In genomic region chr7:12130664-12131063, GRCh38 we compare ENCODE assay signal across 15 cellular contexts.
DNase-seq lines count a peak whose midpoint lies in the region; ATAC-seq and TF ChIP-seq lines count a peak whose summit lies in the region.
"Had no signal": no experiment of that assay in that cellular context is flagged by ENCODE, and none has a peak within 500 bp of the region (broad histone marks: within the 10 kb centered on the region; RNA-seq: fewer than 3 reads in every experiment).

No MANE protein-coding gene starts in this region.

- TF ChIP-seq EP300 in transverse colon (IDR thresholded peaks at IDR 0.05; ENCODE audit: low read depth), result no peak

- H3K9me3 Mint-ChIP-seq in activated naive CD8-positive, alpha-beta T cell treated with anti-CD3 and anti-CD28 coated beads, Interleukin-2, amount 10 ng/mL, durations not matched to agents 7 days and 5 days, result peaks cover 11% of the 10 kb centered on the region
- H3K9me3 Mint-ChIP-seq in activated naive CD8-positive, alpha-beta T cell treated with anti-CD3 and anti-CD28 coated beads, Interleukin-2, amount 50 U/mL, for 24 hours, result peaks cover 9% of the 10 kb centered on the region
- H3K9me3 Mint-ChIP-seq: effector memory CD8-positive, alpha-beta T cell had no signal

- no peaks in the 10 kb centered on the region for H3K27me3 Mint-ChIP-seq in activated naive CD8-positive, alpha-beta T cell treated with anti-CD3 and anti-CD28 coated beads, Interleukin-2, amount 10 ng/mL, durations not matched to agents 7 days and 5 days
- no peaks in the 10 kb centered on the region for H3K27me3 Mint-ChIP-seq in activated naive CD8-positive, alpha-beta T cell treated with anti-CD3 and anti-CD28 coated beads, Interleukin-2, amount 50 U/mL, for 24 hours
- H3K27me3 Mint-ChIP-seq: activated CD4-positive, alpha-beta memory T cell treated with anti-CD3 and anti-CD28 coated beads, Interleukin-2, amount 10 ng/mL, durations not matched to agents 7 days and 5 days had no signal

- intact Hi-C loops in colonic mucosa (cut with DNase I) (no loop called here), transverse colon (cut with DNase I; ENCODE audit: low total_unique reads) (no loop called here)

- ATAC-seq in activated naive CD8-positive, alpha-beta T cell treated with anti-CD3 and anti-CD28 coated beads, Interleukin-2, amount 10 ng/mL, durations not matched to agents 7 days and 5 days (ENCODE audit: low read depth), result peak; percentile 14
- no peak for ATAC-seq in activated naive CD8-positive, alpha-beta T cell treated with anti-CD3 and anti-CD28 coated beads, Interleukin-2, amount 50 U/mL, for 24 hours
- no peak for ATAC-seq in HG02840 (IDR thresholded peaks at IDR 0.05; ENCODE audit: low FRiP score, unreplicated experiment)
- ATAC-seq in GM21737 (IDR thresholded peaks at IDR 0.05; ENCODE audit: unreplicated experiment), result no peak
- ATAC-seq: stimulated activated naive CD8-positive, alpha-beta T cell treated with anti-CD3 and anti-CD28 coated beads, Interleukin-15, Interleukin-2, amounts not matched to agents 100 U/mL and 50 U/mL, for 24 hours had no signal

- TF ChIP-seq POLR2A in transverse colon (IDR thresholded peaks at IDR 0.05), result no peak

- no peak overlapping the region for H3K9ac ChIP-seq in colonic mucosa (ENCODE audit: low read depth in 2 of 2, low read length in 2 of 2)

- H3K36me3 ChIP-seq in colonic mucosa (no peaks in the 10 kb centered on the region), transverse colon (no peaks in the 10 kb centered on the region)
- H3K36me3 ChIP-seq: uterus had no signal

- peaks cover 5% of the 10 kb centered on the region for H3K36me3 Mint-ChIP-seq in activated naive CD8-positive, alpha-beta T cell treated with anti-CD3 and anti-CD28 coated beads, Interleukin-2, amount 10 ng/mL, durations not matched to agents 7 days and 5 days
- H3K36me3 Mint-ChIP-seq in activated naive CD8-positive, alpha-beta T cell treated with anti-CD3 and anti-CD28 coated beads, Interleukin-2, amount 50 U/mL, for 24 hours (ENCODE audit: low read depth), result no peaks in the 10 kb centered on the region

- DNase-seq in activated naive CD8-positive, alpha-beta T cell treated with anti-CD3 and anti-CD28 coated beads, Interleukin-2, amount 10 ng/mL, durations not matched to agents 7 days and 5 days, result no peak
- no peak for DNase-seq in activated naive CD8-positive, alpha-beta T cell treated with anti-CD3 and anti-CD28 coated beads, Interleukin-2, amount 50 U/mL, for 24 hours
- peak; percentile 81 for DNase-seq in NCI-H226
- no peak for DNase-seq in colonic mucosa
- no peak for DNase-seq in transverse colon
- no peak for DNase-seq in DMS 273 (lab: John Stamatoyannopoulos, UW; ENCODE audit: unreplicated experiment)
- DNase-seq: activated CD4-positive, alpha-beta memory T cell treated with anti-CD3 and anti-CD28 coated beads, Interleukin-2, amount 10 ng/mL, durations not matched to agents 7 days and 5 days; activated naive CD4-positive, alpha-beta T cell; Caco-2; effector memory CD8-positive, alpha-beta T cell; SHP77; stimulated activated naive CD8-positive, alpha-beta T cell treated with anti-CD3 and anti-CD28 coated beads, Interleukin-15, Interleukin-2, amounts not matched to agents 100 U/mL and 50 U/mL, for 24 hours; uterus had no signal

- peak overlapping the region; percentile 61 for H3K27ac Mint-ChIP-seq in activated naive CD8-positive, alpha-beta T cell treated with anti-CD3 and anti-CD28 coated beads, Interleukin-2, amount 10 ng/mL, durations not matched to agents 7 days and 5 days
- H3K27ac Mint-ChIP-seq in activated naive CD8-positive, alpha-beta T cell treated with anti-CD3 and anti-CD28 coated beads, Interleukin-2, amount 50 U/mL, for 24 hours, result no peak overlapping the region
- H3K27ac Mint-ChIP-seq: activated CD4-positive, alpha-beta memory T cell treated with anti-CD3 and anti-CD28 coated beads, Interleukin-2, amount 10 ng/mL, durations not matched to agents 7 days and 5 days; effector memory CD8-positive, alpha-beta T cell had no signal

- no peak overlapping the region for H3K4me3 ChIP-seq in colonic mucosa
- no peak overlapping the region for H3K4me3 ChIP-seq in transverse colon
- H3K4me3 ChIP-seq: uterus had no signal

- in situ Hi-C loops in transverse colon (cut with MboI; ENCODE audit: low pct_ligation_motif_present in 1 of 4, low pct_unique_long_range_greater_than_20kb in 1 of 4, low sequenced_read_pairs in 3 of 4), result no loop called here

- no peaks in the 10 kb centered on the region for H3K4me1 ChIP-seq in colonic mucosa
- H3K4me1 ChIP-seq in transverse colon, result peaks cover 0 to 16% (median 5%) of the 10 kb centered on the region in 4 donors
- H3K4me1 ChIP-seq: uterus had no signal

- peak overlapping the region; percentile 9 for H3K4me3 Mint-ChIP-seq in activated naive CD8-positive, alpha-beta T cell treated with anti-CD3 and anti-CD28 coated beads, Interleukin-2, amount 10 ng/mL, durations not matched to agents 7 days and 5 days
- no peak overlapping the region for H3K4me3 Mint-ChIP-seq in activated naive CD8-positive, alpha-beta T cell treated with anti-CD3 and anti-CD28 coated beads, Interleukin-2, amount 50 U/mL, for 24 hours
- H3K4me3 Mint-ChIP-seq: activated CD4-positive, alpha-beta memory T cell treated with anti-CD3 and anti-CD28 coated beads, Interleukin-2, amount 10 ng/mL, durations not matched to agents 7 days and 5 days; effector memory CD8-positive, alpha-beta T cell had no signal

- no peaks in the 10 kb centered on the region for H3K9me3 ChIP-seq in colonic mucosa
- no peaks in the 10 kb centered on the region for H3K9me3 ChIP-seq in transverse colon
- H3K9me3 ChIP-seq: uterus had no signal

- H3K27me3 ChIP-seq in colonic mucosa (no peaks in the 10 kb centered on the region), transverse colon (no peaks in the 10 kb centered on the region)
- H3K27me3 ChIP-seq: uterus had no signal

- POLR2A ChIA-PET in activated naive CD8-positive, alpha-beta T cell treated with anti-CD3 and anti-CD28 coated beads, Interleukin-2, amount 10 ng/mL, durations not matched to agents 7 days and 5 days (lab: Charles Lee), result no interaction called here

- H3K4me1 Mint-ChIP-seq in activated naive CD8-positive, alpha-beta T cell treated with anti-CD3 and anti-CD28 coated beads, Interleukin-2, amount 10 ng/mL, durations not matched to agents 7 days and 5 days, result peaks cover 12% of the 10 kb centered on the region
- peaks cover 10% of the 10 kb centered on the region for H3K4me1 Mint-ChIP-seq in activated naive CD8-positive, alpha-beta T cell treated with anti-CD3 and anti-CD28 coated beads, Interleukin-2, amount 50 U/mL, for 24 hours

- TF ChIP-seq CTCF in colonic mucosa (IDR thresholded peaks at IDR 0.05) (no peak), transverse colon (IDR thresholded peaks at IDR 0.05) (no peak)

- H3K27ac ChIP-seq in colonic mucosa, result peak overlapping the region; percentile 49
- H3K27ac ChIP-seq in transverse colon, result peak overlapping the region in 3 of 4 donors; percentile 20 to 43 (median 28)
